12 cellular contexts compared by ENCODE assay signal in genomic region chr20:34639755-34640222, GRCh38. TPM values are rescaled to one million over a fixed set of nuclear protein-coding genes. Genes with fewer than 3 reads are reported as not detected.
A peak's percentile ranks its signal among the peaks of the same experiment; 100 is the strongest.
DNase-seq lines count a peak whose midpoint lies in the region; ATAC-seq and TF ChIP-seq lines count a peak whose summit lies in the region.
"Had no signal": no experiment of that assay in that cellular context is flagged by ENCODE, and none has a peak within 500 bp of the region (broad histone marks: within the 10 kb centered on the region; RNA-seq: fewer than 3 reads in every experiment).

No MANE protein-coding gene starts in this region.

- H3K27ac Mint-ChIP-seq in brain, result peak overlapping the region in 4 of 5 experiments; percentile 37 to 70 (median 62)

- peaks cover 8% of the 10 kb centered on the region for H3K4me1 Mint-ChIP-seq in brain
- no peaks in the 10 kb centered on the region for H3K4me1 Mint-ChIP-seq in activated T-cell treated with anti-CD3 and anti-CD28 coated beads, Interleukin-2, amount 50 U/mL, for 4 hours (ENCODE audit: low read depth)

- no peak for TF ChIP-seq CTCF in brain (conservative IDR thresholded peaks at IDR 0.05)
- no peak for TF ChIP-seq CTCF in RWPE1 (conservative IDR thresholded peaks at IDR 0.05; ENCODE audit: low read depth)

- no peaks in the 10 kb centered on the region for H3K27me3 Mint-ChIP-seq in brain
- H3K27me3 Mint-ChIP-seq in activated T-cell treated with anti-CD3 and anti-CD28 coated beads, Interleukin-2, amount 50 U/mL, for 4 hours (ENCODE audit: low read depth), result no peaks in the 10 kb centered on the region
- H3K27me3 Mint-ChIP-seq: T-helper 17 cell had no signal

- peak; percentile 9 for DNase-seq in H4 (ENCODE audit: low spot score)
- DNase-seq in NCI-H2171 (lab: John Stamatoyannopoulos, UW), result peak; percentile 87
- peak; percentile 20 for DNase-seq in renal cortical epithelial cell (ENCODE audit: low read depth)
- DNase-seq in activated naive CD4-positive, alpha-beta T cell treated with Interleukin-2 at 50 U/mL for 16 hours, result no peak
- no peak for DNase-seq in activated T-cell treated with anti-CD3 and anti-CD28 coated beads, Interleukin-2, amount 50 U/mL, for 4 hours
- DNase-seq in RWPE1 (ENCODE audit: low spot score), result no peak
- DNase-seq: left ventricle myocardium inferior, NCI-H446, T-helper 17 cell had no signal

- H3K9me3 Mint-ChIP-seq in brain, result no peaks in the 10 kb centered on the region
- no peaks in the 10 kb centered on the region for H3K9me3 Mint-ChIP-seq in activated T-cell treated with anti-CD3 and anti-CD28 coated beads, Interleukin-2, amount 50 U/mL, for 4 hours

- H3K4me3 Mint-ChIP-seq in brain, result no peak overlapping the region
- H3K4me3 Mint-ChIP-seq in activated T-cell treated with anti-CD3 and anti-CD28 coated beads, Interleukin-2, amount 50 U/mL, for 4 hours, result no peak overlapping the region
- H3K4me3 Mint-ChIP-seq: T-helper 17 cell had no signal

- POLR2A ChIA-PET in RWPE1 (lab: Yijun Ruan, JAX; ENCODE audit: low non-redundant PET), result no interaction called here

- no peak overlapping the region for H3K27ac ChIP-seq in RWPE1
- H3K27ac ChIP-seq: left ventricle myocardium inferior, right lobe of liver had no signal

- no peak for ATAC-seq in HG03439 (IDR thresholded peaks at IDR 0.05; ENCODE audit: unreplicated experiment)
- ATAC-seq in activated T-cell treated with anti-CD3 and anti-CD28 coated beads, Interleukin-2, amount 50 U/mL, for 4 hours, result no peak
- ATAC-seq: T-helper 17 cell had no signal

- CTCF ChIA-PET in RWPE1 (lab: Yijun Ruan, JAX), result no interaction called here

- peaks cover 44% of the 10 kb centered on the region for H3K36me3 Mint-ChIP-seq in brain
- peaks cover 22% of the 10 kb centered on the region for H3K36me3 Mint-ChIP-seq in activated T-cell treated with anti-CD3 and anti-CD28 coated beads, Interleukin-2, amount 50 U/mL, for 4 hours (ENCODE audit: insufficient read depth)

RNA-seq across cellular contexts. Expression of gene PIGU, which starts 37.1 kb away (rescaled TPM):
- 20.9 and 35.8 TPM in 2 replicates for total RNA-seq in H4 (2014; rRNA removed; shearing (Covaris generic))
- polyA plus RNA-seq in brain (ENCODE audit: insufficient read depth, low read depth, low replicate concordance), result 59.7 TPM
- total RNA-seq in renal cortical epithelial cell, result 6.6 and 9.7 TPM in 2 replicates
- total RNA-seq in activated T-cell treated with anti-CD3 and anti-CD28 coated beads, Interleukin-2, amount 50 U/mL, for 4 hours, result 10 to 100 TPM; 21.5 to 27.3 (median 25.0) TPM

Comparison
In these comparisons a context has a peak if more than half of its experiments do, and no peak if none do; other contexts are left out.
1. DNase-seq: peak in H4 (single experiment), NCI-H2171 (single experiment) and renal cortical epithelial cell (single experiment); none in activated naive CD4-positive, alpha-beta T cell treated with Interleukin-2 at 50 U/mL for 16 hours (single experiment), activated T-cell treated with anti-CD3 and anti-CD28 coated beads, Interleukin-2, amount 50 U/mL, for 4 hours (single experiment) and RWPE1 (single experiment).